In the genomic region with DNA sequence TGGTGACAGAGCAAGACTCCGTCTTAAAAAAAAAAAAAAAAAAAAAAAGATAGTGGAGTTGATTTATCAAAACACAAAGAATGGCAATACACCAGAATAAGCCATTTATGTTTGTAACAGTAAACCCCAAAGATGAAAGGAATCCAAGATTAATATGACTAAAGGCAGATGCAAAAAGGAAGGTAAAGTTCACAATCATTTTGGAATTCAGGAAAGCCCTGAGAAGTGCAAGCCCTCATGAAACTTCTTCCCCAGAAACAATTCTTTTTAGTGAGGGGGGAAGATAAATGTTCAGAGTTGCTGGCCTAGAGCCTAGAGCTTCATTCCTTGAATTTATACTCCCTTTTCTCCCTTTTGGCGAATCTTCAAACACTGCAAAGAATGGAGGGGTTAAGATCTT, we compare ENCODE assay signal across 1 cellular context.
TF ChIP-seq lines count a peak whose summit lies in the region.

No MANE protein-coding gene starts in this region.

TF ChIP-seq in WTC11, 78 proteins besides CTCF, POLR2A, EP300 and RAD21 (continued from another document):
- no peak for TF ChIP-seq ZNF423 (CRISPR knock-in tag; IDR thresholded peaks at IDR 0.05)
- TF ChIP-seq, protein P1, sequence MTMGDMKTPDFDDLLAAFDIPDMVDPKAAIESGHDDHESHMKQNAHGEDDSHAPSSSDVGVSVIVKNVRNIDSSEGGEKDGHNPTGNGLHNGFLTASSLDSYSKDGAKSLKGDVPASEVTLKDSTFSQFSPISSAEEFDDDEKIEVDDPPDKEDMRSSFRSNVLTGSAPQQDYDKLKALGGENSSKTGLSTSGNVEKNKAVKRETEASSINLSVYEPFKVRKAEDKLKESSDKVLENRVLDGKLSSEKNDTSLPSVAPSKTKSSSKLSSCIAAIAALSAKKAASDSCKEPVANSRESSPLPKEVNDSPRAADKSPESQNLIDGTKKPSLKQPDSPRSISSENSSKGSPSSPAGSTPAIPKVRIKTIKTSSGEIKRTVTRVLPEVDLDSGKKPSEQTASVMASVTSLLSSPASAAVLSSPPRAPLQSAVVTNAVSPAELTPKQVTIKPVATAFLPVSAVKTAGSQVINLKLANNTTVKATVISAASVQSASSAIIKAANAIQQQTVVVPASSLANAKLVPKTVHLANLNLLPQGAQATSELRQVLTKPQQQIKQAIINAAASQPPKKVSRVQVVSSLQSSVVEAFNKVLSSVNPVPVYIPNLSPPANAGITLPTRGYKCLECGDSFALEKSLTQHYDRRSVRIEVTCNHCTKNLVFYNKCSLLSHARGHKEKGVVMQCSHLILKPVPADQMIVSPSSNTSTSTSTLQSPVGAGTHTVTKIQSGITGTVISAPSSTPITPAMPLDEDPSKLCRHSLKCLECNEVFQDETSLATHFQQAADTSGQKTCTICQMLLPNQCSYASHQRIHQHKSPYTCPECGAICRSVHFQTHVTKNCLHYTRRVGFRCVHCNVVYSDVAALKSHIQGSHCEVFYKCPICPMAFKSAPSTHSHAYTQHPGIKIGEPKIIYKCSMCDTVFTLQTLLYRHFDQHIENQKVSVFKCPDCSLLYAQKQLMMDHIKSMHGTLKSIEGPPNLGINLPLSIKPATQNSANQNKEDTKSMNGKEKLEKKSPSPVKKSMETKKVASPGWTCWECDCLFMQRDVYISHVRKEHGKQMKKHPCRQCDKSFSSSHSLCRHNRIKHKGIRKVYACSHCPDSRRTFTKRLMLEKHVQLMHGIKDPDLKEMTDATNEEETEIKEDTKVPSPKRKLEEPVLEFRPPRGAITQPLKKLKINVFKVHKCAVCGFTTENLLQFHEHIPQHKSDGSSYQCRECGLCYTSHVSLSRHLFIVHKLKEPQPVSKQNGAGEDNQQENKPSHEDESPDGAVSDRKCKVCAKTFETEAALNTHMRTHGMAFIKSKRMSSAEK (CRISPR knock-in tag; IDR thresholded peaks at IDR 0.05; ENCODE audit: borderline replicate concordance) = no peak
- TF ChIP-seq EMX1 (CRISPR knock-in tag; IDR thresholded peaks at IDR 0.05) = no peak
- TF ChIP-seq NR3C1 (CRISPR knock-in tag; conservative IDR thresholded peaks at IDR 0.05; ENCODE audit: low read depth) = no peak
- TF ChIP-seq CBFB (CRISPR knock-in tag; IDR thresholded peaks at IDR 0.05; ENCODE audit: low read depth) = no peak
- TF ChIP-seq, protein P2, sequence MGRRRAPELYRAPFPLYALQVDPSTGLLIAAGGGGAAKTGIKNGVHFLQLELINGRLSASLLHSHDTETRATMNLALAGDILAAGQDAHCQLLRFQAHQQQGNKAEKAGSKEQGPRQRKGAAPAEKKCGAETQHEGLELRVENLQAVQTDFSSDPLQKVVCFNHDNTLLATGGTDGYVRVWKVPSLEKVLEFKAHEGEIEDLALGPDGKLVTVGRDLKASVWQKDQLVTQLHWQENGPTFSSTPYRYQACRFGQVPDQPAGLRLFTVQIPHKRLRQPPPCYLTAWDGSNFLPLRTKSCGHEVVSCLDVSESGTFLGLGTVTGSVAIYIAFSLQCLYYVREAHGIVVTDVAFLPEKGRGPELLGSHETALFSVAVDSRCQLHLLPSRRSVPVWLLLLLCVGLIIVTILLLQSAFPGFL (CRISPR knock-in tag; IDR thresholded peaks at IDR 0.05; ENCODE audit: borderline replicate concordance) = no peak
- no peak for TF ChIP-seq ZNF416 (CRISPR knock-in tag; IDR thresholded peaks at IDR 0.05)
- TF ChIP-seq ZNF317 (CRISPR knock-in tag; IDR thresholded peaks at IDR 0.05; ENCODE audit: borderline replicate concordance, low read depth) = no peak
- no peak for TF ChIP-seq JUN (CRISPR knock-in tag; IDR thresholded peaks at IDR 0.05)
- TF ChIP-seq ZNF219 (CRISPR knock-in tag; IDR thresholded peaks at IDR 0.05; ENCODE audit: borderline replicate concordance) = no peak
- TF ChIP-seq, protein P3, sequence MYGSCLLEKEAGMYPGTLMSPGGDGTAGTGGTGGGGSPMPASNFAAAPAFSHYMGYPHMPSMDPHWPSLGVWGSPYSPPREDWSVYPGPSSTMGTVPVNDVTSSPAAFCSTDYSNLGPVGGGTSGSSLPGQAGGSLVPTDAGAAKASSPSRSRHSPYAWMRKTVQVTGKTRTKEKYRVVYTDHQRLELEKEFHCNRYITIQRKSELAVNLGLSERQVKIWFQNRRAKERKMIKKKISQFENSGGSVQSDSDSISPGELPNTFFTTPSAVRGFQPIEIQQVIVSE (CRISPR knock-in tag; IDR thresholded peaks at IDR 0.05; ENCODE audit: borderline replicate concordance) = no peak
- TF ChIP-seq NFE2L1 (CRISPR knock-in tag; IDR thresholded peaks at IDR 0.05) = no peak
- no peak for TF ChIP-seq ZNF232 (CRISPR knock-in tag; IDR thresholded peaks at IDR 0.05)
